1 cellular context compared by ENCODE assay signal in genomic region chr11:104484784-104485554, GRCh38.
TF ChIP-seq lines count a peak whose summit lies in the region.

No MANE protein-coding gene starts in this region.

TF ChIP-seq in IMR-90, 13 proteins besides CTCF, POLR2A, EP300 and RAD21 (continued from another document):
- TF ChIP-seq MXI1 (IDR thresholded peaks at IDR 0.05; ENCODE audit: borderline replicate concordance, low read depth, low read length) (no peak), CEBPB (IDR thresholded peaks at IDR 0.05; ENCODE audit: low read depth, low read length) (no peak)
